16 cellular contexts compared by ENCODE assay signal in the genomic region with DNA sequence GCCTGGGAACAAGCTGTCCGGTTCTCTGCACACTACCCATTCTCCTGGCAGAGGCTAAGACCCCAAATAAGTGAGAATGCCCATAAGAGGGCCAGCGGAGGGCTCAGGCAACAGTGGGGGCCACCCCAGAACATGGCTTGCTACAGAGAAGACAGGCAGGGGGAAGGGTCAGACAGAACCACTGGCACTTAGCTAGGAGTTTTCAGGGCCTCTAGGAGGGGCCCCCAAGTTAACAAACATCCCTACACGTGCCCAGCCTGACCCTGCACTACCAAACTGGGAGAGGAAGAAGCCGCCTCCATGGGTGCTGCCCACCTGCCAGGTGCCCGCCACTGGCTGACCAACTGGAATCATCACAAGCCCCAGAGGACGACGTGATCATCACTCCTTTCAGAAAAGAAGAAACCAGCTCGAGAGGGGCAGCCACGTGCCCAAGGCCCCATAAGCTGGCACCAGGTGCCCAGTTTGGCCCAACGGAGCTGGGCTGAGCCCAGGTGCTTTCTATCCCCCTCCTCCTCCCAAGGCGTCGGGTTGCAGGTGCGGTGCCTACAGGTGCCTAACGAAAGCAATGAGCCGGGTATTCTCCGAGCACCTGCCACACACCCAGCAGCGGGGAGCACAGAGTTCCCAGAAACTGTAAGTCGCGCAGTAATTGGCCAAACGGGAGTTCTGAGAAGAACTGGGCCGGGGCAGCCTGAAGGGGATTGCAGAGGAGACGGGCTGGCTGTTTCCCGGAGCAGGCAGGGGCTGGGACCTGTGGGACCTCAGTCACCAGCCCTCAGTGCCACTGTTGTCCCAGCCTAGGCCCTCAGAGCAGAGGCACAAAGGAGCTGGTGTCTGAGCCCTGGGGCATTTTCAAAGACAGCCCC. TPM values are rescaled to one million over a fixed set of nuclear protein-coding genes. Genes with fewer than 3 reads are reported as not detected.
DNase-seq lines count a peak whose midpoint lies in the region; ATAC-seq and TF ChIP-seq lines count a peak whose summit lies in the region.
"Had no signal": no experiment of that assay in that cellular context is flagged by ENCODE, and none has a peak within 500 bp of the region (broad histone marks: within the 10 kb centered on the region; RNA-seq: fewer than 3 reads in every experiment).

No MANE protein-coding gene starts in this region.

- H4K91ac ChIP-seq in mesenchymal stem cell (ENCODE audit: low read length), result no peak overlapping the region

- no peak overlapping the region for H3K14ac ChIP-seq in mesenchymal stem cell (ENCODE audit: low read length in 2 of 2)

- H2BK120ac ChIP-seq in mesenchymal stem cell (ENCODE audit: low read depth, low read length), result peak overlapping the region; percentile 24

- H3K4me2 ChIP-seq in SK-N-SH, result no peak overlapping the region
- no peak overlapping the region for H3K4me2 ChIP-seq in mesenchymal stem cell (ENCODE audit: low read length, poor library complexity, severe bottlenecking)
- H3K4me2 ChIP-seq: smooth muscle cell had no signal

- no peaks in the 10 kb centered on the region for H3K79me2 ChIP-seq in SK-N-SH (ENCODE audit: insufficient read depth)

- no peak overlapping the region for H2BK15ac ChIP-seq in mesenchymal stem cell (ENCODE audit: low read depth, poor library complexity, severe bottlenecking)

- no peaks in the 10 kb centered on the region for H4K20me1 ChIP-seq in SK-N-SH (ENCODE audit: insufficient read depth)

- no peak for TF ChIP-seq RAD21 in SK-N-SH (IDR thresholded peaks at IDR 0.05; ENCODE audit: low read length)

- H3K9ac ChIP-seq in SK-N-SH (no peak overlapping the region), mesenchymal stem cell (ENCODE audit: low read length) (no peak overlapping the region)
- H3K9ac ChIP-seq: GM23248 had no signal

- DNase-seq in SK-N-SH, result peak; percentile 26
- DNase-seq in RPMI8226, result peak; percentile 92
- no peak for DNase-seq in mesenchymal stem cell
- no peak for DNase-seq in ACHN
- no peak for DNase-seq in activated gamma-delta T cell treated with Interleukin-2 at 50 U/mL for 16 hours
- DNase-seq: activated CD4-positive, alpha-beta T cell treated with anti-CD3 and anti-CD28 coated beads for 4 hours; anterior cingulate cortex; DND-41; effector memory CD4-positive, alpha-beta T cell; GM23248; kidney glomerular epithelial cell; trophoblast cell had no signal

- H3K18ac ChIP-seq in mesenchymal stem cell (ENCODE audit: low read depth in 1 of 2, low read length in 2 of 2), result no peak overlapping the region

- no peak overlapping the region for H2AK5ac ChIP-seq in mesenchymal stem cell (ENCODE audit: low read length, severe bottlenecking)

- H2AFZ ChIP-seq in SK-N-SH (ENCODE audit: low read depth), result no peak overlapping the region
- no peak overlapping the region for H2AFZ ChIP-seq in mesenchymal stem cell (ENCODE audit: low read depth, low read length)
- H2AFZ ChIP-seq: GM23248 had no signal

- peak overlapping the region; percentile 12 to 34 for H2BK12ac ChIP-seq in mesenchymal stem cell (ENCODE audit: low read length in 2 of 2)

- no peaks in the 10 kb centered on the region for H3K27me3 ChIP-seq in SK-N-SH (ENCODE audit: insufficient read depth)
- peaks cover 0 to 33% of the 10 kb centered on the region in 2 experiments for H3K27me3 ChIP-seq in mesenchymal stem cell (ENCODE audit: control insufficient read depth in 1 of 2, insufficient read depth in 1 of 2, low read length in 2 of 2)
- H3K27me3 ChIP-seq in gastroesophageal sphincter, result peaks cover 41% of the 10 kb centered on the region

- no peak overlapping the region for H3K27ac ChIP-seq in SK-N-SH (ENCODE audit: low read depth in 2 of 2, low read length in 1 of 2)
- no peak overlapping the region for H3K27ac ChIP-seq in mesenchymal stem cell (ENCODE audit: low read length, poor library complexity, severe bottlenecking)
- H3K27ac ChIP-seq in gastroesophageal sphincter, result no peak overlapping the region
- H3K27ac ChIP-seq: GM23248 had no signal

- 75% methylated on average over 16 of the region's 23 CpGs for WGBS in SK-N-SH (ENCODE audit: low lambda C conversion rate)
- WGBS in mesenchymal stem cell, result 81% methylated on average over 23 of the region's 23 CpGs
- WGBS in gastroesophageal sphincter (ENCODE audit: low coverage in 1 of 2), 2 donors, result 96% methylated on average over 4 of the region's 23 CpGs; no CpG with 5 or more reads in 1 of the 2 donors

- H3K4me3 ChIP-seq in SK-N-SH (ENCODE audit: low read depth in 2 of 2, low read length in 1 of 2) (no peak overlapping the region), mesenchymal stem cell (ENCODE audit: insufficient read depth in 1 of 2, low read depth in 1 of 2, low read length in 2 of 2) (no peak overlapping the region), gastroesophageal sphincter (no peak overlapping the region)
- H3K4me3 ChIP-seq: GM23248, smooth muscle cell had no signal

- POLR2A ChIA-PET in SK-N-SH (lab: Yijun Ruan, JAX), result no interaction called here

- in situ Hi-C loops in ACHN (cut with HindIII; ENCODE audit: low pct_ligation_motif_present, low pct_unique_long_range_greater_than_20kb, low sequenced_read_pairs), result no loop called here

- CTCF ChIA-PET in SK-N-SH (lab: Yijun Ruan, JAX), result interaction anchor here (0.7 kb wide), 1 partner anchor 30 kb away, joined by 3 read pairs; no protein-coding TSS in a partner anchor

- no peak overlapping the region for H4K8ac ChIP-seq in mesenchymal stem cell (ENCODE audit: low read length)

- H3K36me3 ChIP-seq in SK-N-SH (replicated peaks in 1 of 2; ENCODE audit: control insufficient read depth in 1 of 2, insufficient read depth in 2 of 2, low read length in 1 of 2) (no peaks in the 10 kb centered on the region), mesenchymal stem cell (ENCODE audit: control insufficient read depth in 1 of 2, insufficient read depth in 2 of 2, low read depth in 1 of 2, low read length in 2 of 2) (peaks cover 0 to 6% of the 10 kb centered on the region in 2 experiments), gastroesophageal sphincter (no peaks in the 10 kb centered on the region)

- H3K4me1 ChIP-seq in SK-N-SH (ENCODE audit: control insufficient read depth in 1 of 2, insufficient read depth in 2 of 2, low read depth in 1 of 2, low read length in 1 of 2), result peaks cover 0 to 3% of the 10 kb centered on the region in 2 experiments; a peak in 1 of 4 replicates
- H3K4me1 ChIP-seq in mesenchymal stem cell (ENCODE audit: control insufficient read depth, insufficient read depth, low read depth, low read length), result peaks cover 27% of the 10 kb centered on the region
- H3K4me1 ChIP-seq in gastroesophageal sphincter, result peaks cover 0 to 21% (median 0%) of the 10 kb centered on the region in 3 donors

- no peak overlapping the region for H2BK5ac ChIP-seq in mesenchymal stem cell (ENCODE audit: low read depth, low read length, poor library complexity, severe bottlenecking)

- H3K9me3 ChIP-seq in SK-N-SH (no peaks in the 10 kb centered on the region), mesenchymal stem cell (ENCODE audit: control insufficient read depth, low read length) (no peaks in the 10 kb centered on the region), gastroesophageal sphincter (no peaks in the 10 kb centered on the region)

- H3K79me1 ChIP-seq in mesenchymal stem cell (replicated peaks; ENCODE audit: low read length, poor library complexity, severe bottlenecking), result peaks cover 41% of the 10 kb centered on the region

- TF ChIP-seq EP300 in SK-N-SH (IDR thresholded peaks at IDR 0.05; ENCODE audit: borderline replicate concordance in 1 of 2, low read depth in 1 of 2, low read length in 1 of 2) (no peak), gastroesophageal sphincter (IDR thresholded peaks at IDR 0.05) (no peak)

- no peak overlapping the region for H3K23ac ChIP-seq in mesenchymal stem cell (ENCODE audit: low read length in 2 of 2)

- H3K4ac ChIP-seq in mesenchymal stem cell (ENCODE audit: low read depth in 1 of 2, low read length in 2 of 2), result no peak overlapping the region

- H3F3A ChIP-seq in SK-N-SH (replicated peaks; ENCODE audit: insufficient read depth), result no peaks in the 10 kb centered on the region

- no peak for ATAC-seq in SK-N-SH treated with all-trans-retinoic acid at 6 μM for 48 hours
- no peak for ATAC-seq in GM18520 (IDR thresholded peaks at IDR 0.05; ENCODE audit: unreplicated experiment)
- ATAC-seq in gastroesophageal sphincter, result no peak

- TF ChIP-seq CTCF in SK-N-SH (IDR thresholded peaks at IDR 0.05) (no peak), gastroesophageal sphincter (IDR thresholded peaks at IDR 0.05) (no peak)

- TF ChIP-seq POLR2A in gastroesophageal sphincter (IDR thresholded peaks at IDR 0.05), result no peak

- no peaks in the 10 kb centered on the region for H3K9me2 ChIP-seq in SK-N-SH

TF ChIP-seq in SK-N-SH, 30 proteins besides CTCF, POLR2A, EP300 and RAD21 (continues in another document):
- no peak for TF ChIP-seq RCOR1 (IDR thresholded peaks at IDR 0.05; ENCODE audit: low read length)
- TF ChIP-seq, protein P1, sequence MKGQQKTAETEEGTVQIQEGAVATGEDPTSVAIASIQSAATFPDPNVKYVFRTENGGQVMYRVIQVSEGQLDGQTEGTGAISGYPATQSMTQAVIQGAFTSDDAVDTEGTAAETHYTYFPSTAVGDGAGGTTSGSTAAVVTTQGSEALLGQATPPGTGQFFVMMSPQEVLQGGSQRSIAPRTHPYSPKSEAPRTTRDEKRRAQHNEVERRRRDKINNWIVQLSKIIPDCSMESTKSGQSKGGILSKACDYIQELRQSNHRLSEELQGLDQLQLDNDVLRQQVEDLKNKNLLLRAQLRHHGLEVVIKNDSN (IDR thresholded peaks at IDR 0.05; ENCODE audit: borderline replicate concordance, low read depth), result no peak
- no peak for TF ChIP-seq TEAD4 (IDR thresholded peaks at IDR 0.05; ENCODE audit: borderline replicate concordance, insufficient read depth)
- TF ChIP-seq FOSL2 (IDR thresholded peaks at IDR 0.05; ENCODE audit: borderline replicate concordance, low read depth), result no peak

TF ChIP-seq in SK-N-SH treated with all-trans-retinoic acid at 6 μM for 48 hours, 23 proteins besides CTCF, POLR2A, EP300 and RAD21 (continues in another document):
- no peak for TF ChIP-seq GLIS3 (CRISPR knock-in tag; IDR thresholded peaks at IDR 0.05)
- TF ChIP-seq OSR1 (CRISPR knock-in tag; IDR thresholded peaks at IDR 0.05), result no peak

RNA-seq across cellular contexts. Expression of a gene that starts 13.2 kb away (rescaled TPM):
- 2.9 and 4.4 TPM in 2 replicates for polyA plus RNA-seq in SK-N-SH (2012; rRNA removed)
- polyA plus RNA-seq in SK-N-SH (2012; cell fraction: cytosol; rRNA removed), result 1.8 and 2.5 TPM in 2 replicates
- polyA plus RNA-seq in SK-N-SH (2012; cell fraction: nucleus; rRNA removed), result 3.0 and 3.6 TPM in 2 replicates
- 4.0 TPM for polyA plus RNA-seq in mesenchymal stem cell (2013, experiment 1 of 2)
- polyA plus RNA-seq in mesenchymal stem cell (2013, experiment 2 of 2), result 3.6 TPM
- 10 to 100 TPM in 3 of 4 donors, 1 to 10 TPM in 1; 8.6 to 21.0 (median 17.4) TPM for total RNA-seq in gastroesophageal sphincter

Comparison
In these comparisons a context has a peak if more than half of its experiments do, and no peak if none do; other contexts are left out.
1. DNase-seq: peak in SK-N-SH (single experiment) and RPMI8226 (single experiment); none in mesenchymal stem cell (single experiment), ACHN (single experiment) and activated gamma-delta T cell treated with Interleukin-2 at 50 U/mL for 16 hours (single experiment).